ENCODE assay signal across 1 cellular context in the genomic region with DNA sequence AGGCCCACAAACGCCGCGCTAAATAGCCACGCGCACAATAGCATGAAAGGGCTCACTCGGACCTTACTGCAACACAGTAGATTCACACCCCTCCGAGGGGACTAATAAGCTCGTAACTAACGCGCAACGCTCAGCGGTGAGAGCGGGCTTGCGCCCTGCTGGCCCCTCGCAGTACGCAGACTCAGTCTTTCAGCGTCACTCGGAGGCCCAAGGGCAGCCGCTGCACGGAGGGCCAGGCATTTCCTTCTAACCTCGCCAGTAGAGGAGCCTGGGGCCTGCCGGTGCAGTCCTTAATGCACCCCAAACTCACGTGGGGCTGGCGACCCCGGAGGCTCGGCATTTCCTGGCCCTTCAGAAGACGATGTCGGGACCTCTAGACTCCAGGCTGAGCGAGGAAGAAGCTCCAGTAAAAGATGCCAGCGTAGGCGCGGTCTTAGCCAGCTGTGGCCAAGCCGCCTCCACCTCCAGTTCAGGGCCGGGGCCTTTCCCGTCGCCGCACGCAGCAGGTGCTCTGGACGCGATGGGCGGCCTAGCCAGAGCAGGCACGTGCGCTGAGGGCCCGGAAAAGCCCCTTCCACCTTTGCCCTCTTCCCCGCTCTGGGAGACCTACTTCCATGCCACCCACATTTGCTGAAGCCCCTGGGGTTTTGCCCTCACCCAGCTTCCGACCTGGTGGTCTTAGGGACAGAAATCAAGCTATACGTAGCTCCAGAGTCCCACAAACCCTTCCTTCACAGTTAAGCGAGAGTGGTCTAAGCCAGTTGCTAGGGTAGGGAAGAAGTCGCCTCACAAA.
A peak's percentile ranks its signal among the peaks of the same experiment; 100 is the strongest.
TF ChIP-seq lines count a peak whose summit lies in the region.

No MANE protein-coding gene starts in this region.

TF ChIP-seq in HepG2, 621 proteins besides CTCF, POLR2A, EP300 and RAD21:
- TF ChIP-seq ZNF746 (CRISPR knock-in tag; IDR thresholded peaks at IDR 0.05): no peak
- TF ChIP-seq, protein P1, sequence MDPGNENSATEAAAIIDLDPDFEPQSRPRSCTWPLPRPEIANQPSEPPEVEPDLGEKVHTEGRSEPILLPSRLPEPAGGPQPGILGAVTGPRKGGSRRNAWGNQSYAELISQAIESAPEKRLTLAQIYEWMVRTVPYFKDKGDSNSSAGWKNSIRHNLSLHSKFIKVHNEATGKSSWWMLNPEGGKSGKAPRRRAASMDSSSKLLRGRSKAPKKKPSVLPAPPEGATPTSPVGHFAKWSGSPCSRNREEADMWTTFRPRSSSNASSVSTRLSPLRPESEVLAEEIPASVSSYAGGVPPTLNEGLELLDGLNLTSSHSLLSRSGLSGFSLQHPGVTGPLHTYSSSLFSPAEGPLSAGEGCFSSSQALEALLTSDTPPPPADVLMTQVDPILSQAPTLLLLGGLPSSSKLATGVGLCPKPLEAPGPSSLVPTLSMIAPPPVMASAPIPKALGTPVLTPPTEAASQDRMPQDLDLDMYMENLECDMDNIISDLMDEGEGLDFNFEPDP (CRISPR knock-in tag; conservative IDR thresholded peaks at IDR 0.05): 0 out of 2 replicates have a peak, but pooled peaks have one; percentile 43
- TF ChIP-seq JUNB (CRISPR knock-in tag; IDR thresholded peaks at IDR 0.05; ENCODE audit: borderline replicate concordance): no peak
- TF ChIP-seq YEATS4 (CRISPR knock-in tag; IDR thresholded peaks at IDR 0.05; ENCODE audit: borderline replicate concordance): 0 out of 2 replicates have a peak, but pooled peaks have one; percentile 11
- TF ChIP-seq ZNF687 (CRISPR knock-in tag; IDR thresholded peaks at IDR 0.05): 0 out of 2 replicates have a peak, but pooled peaks have one; percentile 5
- TF ChIP-seq REPIN1 (CRISPR knock-in tag; IDR thresholded peaks at IDR 0.05; ENCODE audit: borderline replicate concordance, low read depth): 0 out of 2 replicates have a peak, but pooled peaks have one; percentile 12
